Comparison of ENCODE assay signal across 34 cellular contexts in the genomic region with DNA sequence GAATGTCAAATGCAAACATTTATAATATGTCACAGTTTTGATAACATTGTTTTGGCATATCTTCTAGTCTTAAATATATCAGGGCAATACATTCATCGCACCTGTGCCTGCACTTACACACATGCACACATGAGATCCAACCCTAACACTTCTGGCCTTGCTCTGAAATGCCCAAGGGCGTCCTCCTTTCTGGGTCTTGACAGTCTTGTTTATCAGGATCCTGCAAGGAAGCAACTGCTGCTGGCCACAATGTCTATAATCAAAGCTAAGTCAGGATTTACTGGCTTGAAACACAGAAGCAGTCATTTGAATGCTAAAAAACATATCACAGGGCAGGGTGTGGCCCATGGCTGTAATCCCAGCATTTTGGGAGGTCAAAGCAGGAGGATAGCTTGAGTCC.
"Had no signal": no experiment of that assay in that cellular context is flagged by ENCODE, and none has a peak within 500 bp of the region (broad histone marks: within the 10 kb centered on the region; RNA-seq: fewer than 3 reads in every experiment).

No MANE protein-coding gene starts in this region.

- H3K27ac Mint-ChIP-seq: activated B cell treated with CpG ODN at 0.5 μM for 24 hours; activated CD4-positive, alpha-beta memory T cell treated with anti-CD3 and anti-CD28 coated beads for 36 hours; activated CD4-positive, alpha-beta T cell treated with anti-CD3 and anti-CD28 coated beads, Interleukin-2, amount 10 ng/mL, durations not matched to agents 24 days and 14 days; activated CD8-positive, alpha-beta T cell treated with anti-CD3 and anti-CD28 coated beads for 36 hours; activated naive CD4-positive, alpha-beta T cell treated with anti-CD3 and anti-CD28 coated beads for 36 hours; activated naive CD4-positive, alpha-beta T cell treated with anti-CD3 and anti-CD28 coated beads, Interleukin-2, amount 50 U/mL, for 72 hours; activated naive CD8-positive, alpha-beta T cell treated with anti-CD3 and anti-CD28 coated beads for 36 hours; activated T-cell treated with anti-CD3 and anti-CD28 coated beads, Interleukin-2, amount 50 U/mL, for 72 hours; activated T-helper 1 cell treated with anti-CD3 and anti-CD28 coated beads, Interleukin-12 subunit alpha, Interleukin-12 subunit beta, Interleukin-2, Interleukin-4 antibody, amounts not matched to agents 30 ng/mL and 10 ng/mL and 1 ng/mL, durations not matched to agents 14 hours and 24 hours and 36 hours; activated T-helper 17 cell treated with anti-CD3 and anti-CD28 coated beads, Interleukin-2, amount 50 U/mL, for 72 hours; T-cell; T-helper 2 cell treated with Interferon-gamma antibody and Interleukin-4, amounts not matched to agents 5 μg/mL and 100 μg/mL, for 36 hours had no signal

- H3K36me3 ChIP-seq: adrenal gland, brain microvascular endothelial cell, breast epithelium had no signal

- H3K4me1 Mint-ChIP-seq: activated CD4-positive, alpha-beta T cell treated with anti-CD3 and anti-CD28 coated beads, Interleukin-2, amount 10 ng/mL, durations not matched to agents 24 days and 14 days; activated naive CD8-positive, alpha-beta T cell treated with anti-CD3 and anti-CD28 coated beads for 36 hours; activated T-helper 17 cell treated with anti-CD3 and anti-CD28 coated beads, Interleukin-2, amount 50 U/mL, for 72 hours; T-cell had no signal

- H3K4me3 Mint-ChIP-seq: activated B cell treated with CpG ODN at 0.5 μM for 24 hours; activated CD4-positive, alpha-beta memory T cell treated with anti-CD3 and anti-CD28 coated beads for 36 hours; activated CD4-positive, alpha-beta T cell treated with anti-CD3 and anti-CD28 coated beads, Interleukin-2, amount 10 ng/mL, durations not matched to agents 24 days and 14 days; activated CD8-positive, alpha-beta T cell treated with anti-CD3 and anti-CD28 coated beads for 36 hours; activated naive CD4-positive, alpha-beta T cell treated with anti-CD3 and anti-CD28 coated beads for 36 hours; activated naive CD8-positive, alpha-beta T cell treated with anti-CD3 and anti-CD28 coated beads for 36 hours; activated T-cell treated with anti-CD3 and anti-CD28 coated beads, Interleukin-2, amount 50 U/mL, for 4 hours; activated T-cell treated with anti-CD3 and anti-CD28 coated beads, Interleukin-2, amount 50 U/mL, for 72 hours; activated T-helper 1 cell treated with anti-CD3 and anti-CD28 coated beads, Interleukin-12 subunit alpha, Interleukin-12 subunit beta, Interleukin-2, Interleukin-4 antibody, amounts not matched to agents 30 ng/mL and 10 ng/mL and 1 ng/mL, durations not matched to agents 14 hours and 24 hours and 36 hours; activated T-helper 17 cell treated with anti-CD3 and anti-CD28 coated beads, Interleukin-2, amount 50 U/mL, for 72 hours; T-cell; T-helper 2 cell treated with Interferon-gamma antibody and Interleukin-4, amounts not matched to agents 5 μg/mL and 100 μg/mL, for 36 hours had no signal

- H3K27ac ChIP-seq: adrenal gland, body of pancreas, brain microvascular endothelial cell, VCaP had no signal

- H3K27me3 Mint-ChIP-seq: activated B cell treated with CpG ODN at 0.5 μM for 24 hours; activated CD4-positive, alpha-beta memory T cell treated with anti-CD3 and anti-CD28 coated beads for 36 hours; activated naive CD8-positive, alpha-beta T cell treated with anti-CD3 and anti-CD28 coated beads for 36 hours; activated T-helper 17 cell treated with anti-CD3 and anti-CD28 coated beads, Interleukin-2, amount 50 U/mL, for 72 hours had no signal

- ATAC-seq: activated CD8-positive, alpha-beta T cell treated with anti-CD3 and anti-CD28 coated beads for 36 hours; activated naive CD4-positive, alpha-beta T cell treated with anti-CD3 and anti-CD28 coated beads, Interleukin-2, amount 50 U/mL, for 72 hours; activated T-cell treated with anti-CD3 and anti-CD28 coated beads, Interleukin-2, amount 50 U/mL, for 4 hours; activated T-cell treated with anti-CD3 and anti-CD28 coated beads, Interleukin-2, amount 50 U/mL, for 72 hours; activated T-helper 17 cell treated with anti-CD3 and anti-CD28 coated beads, Interleukin-2, amount 50 U/mL, for 72 hours; body of pancreas; T-cell had no signal

- H3K36me3 Mint-ChIP-seq: activated CD4-positive, alpha-beta memory T cell treated with anti-CD3 and anti-CD28 coated beads for 36 hours; activated naive CD4-positive, alpha-beta T cell treated with anti-CD3 and anti-CD28 coated beads, Interleukin-2, amount 50 U/mL, for 72 hours; activated naive CD8-positive, alpha-beta T cell treated with anti-CD3 and anti-CD28 coated beads for 36 hours; T-cell had no signal

- H3K9me3 Mint-ChIP-seq: activated B cell treated with CpG ODN at 0.5 μM for 24 hours; activated CD4-positive, alpha-beta memory T cell treated with anti-CD3 and anti-CD28 coated beads for 36 hours; activated CD4-positive, alpha-beta T cell treated with anti-CD3 and anti-CD28 coated beads, Interleukin-2, amount 10 ng/mL, durations not matched to agents 24 days and 14 days; activated CD8-positive, alpha-beta T cell treated with anti-CD3 and anti-CD28 coated beads for 36 hours; activated naive CD4-positive, alpha-beta T cell treated with anti-CD3 and anti-CD28 coated beads for 36 hours; activated naive CD4-positive, alpha-beta T cell treated with anti-CD3 and anti-CD28 coated beads, Interleukin-2, amount 50 U/mL, for 72 hours; activated naive CD8-positive, alpha-beta T cell treated with anti-CD3 and anti-CD28 coated beads for 36 hours; activated T-cell treated with anti-CD3 and anti-CD28 coated beads, Interleukin-2, amount 50 U/mL, for 4 hours; activated T-cell treated with anti-CD3 and anti-CD28 coated beads, Interleukin-2, amount 50 U/mL, for 72 hours; activated T-helper 1 cell treated with anti-CD3 and anti-CD28 coated beads, Interleukin-12 subunit alpha, Interleukin-12 subunit beta, Interleukin-2, Interleukin-4 antibody, amounts not matched to agents 30 ng/mL and 10 ng/mL and 1 ng/mL, durations not matched to agents 14 hours and 24 hours and 36 hours; activated T-helper 17 cell treated with anti-CD3 and anti-CD28 coated beads, Interleukin-2, amount 50 U/mL, for 72 hours; T-cell; T-helper 2 cell treated with Interferon-gamma antibody and Interleukin-4, amounts not matched to agents 5 μg/mL and 100 μg/mL, for 36 hours had no signal

- H3K4me3 ChIP-seq: adrenal gland, body of pancreas, breast epithelium had no signal

- H3K9me3 ChIP-seq: adrenal gland, body of pancreas, breast epithelium had no signal

- H3K27me3 ChIP-seq: body of pancreas, brain microvascular endothelial cell, breast epithelium had no signal

- DNase-seq: activated B cell treated with CpG ODN at 0.5 μM for 24 hours; activated CD4-positive, alpha-beta memory T cell treated with anti-CD3 and anti-CD28 coated beads for 36 hours; activated CD4-positive, alpha-beta T cell treated with anti-CD3 and anti-CD28 coated beads for 4 hours; activated CD4-positive, alpha-beta T cell treated with anti-CD3 and anti-CD28 coated beads, Interleukin-2, amount 10 ng/mL, durations not matched to agents 24 days and 14 days; activated CD4-positive, alpha-beta T cell treated with anti-CD3 and anti-CD28 coated beads, Interleukin-2, amount 50 U/mL, for 1 hour; activated CD4-positive, alpha-beta T cell treated with anti-CD3 and anti-CD28 coated beads, Interleukin-2, amount 50 U/mL, for 4 hours; activated CD4-positive, CD25-positive, alpha-beta regulatory T cell treated with anti-CD3 and anti-CD28 coated beads, Interleukin-2, amount 50 U/mL, for 72 hours; activated CD8-positive, alpha-beta memory T cell treated with anti-CD3 and anti-CD28 coated beads, Interleukin-2, amount 50 U/mL, for 4 hours; activated CD8-positive, alpha-beta T cell treated with anti-CD3 and anti-CD28 coated beads for 36 hours; activated effector memory CD4-positive, alpha-beta T cell treated with anti-CD3 and anti-CD28 coated beads, Interleukin-2, amount 50 U/mL, for 16 hours; activated gamma-delta T cell treated with Interleukin-2 at 50 U/mL for 16 hours; activated naive CD4-positive, alpha-beta T cell; activated naive CD4-positive, alpha-beta T cell treated with anti-CD3 and anti-CD28 coated beads for 36 hours; activated naive CD4-positive, alpha-beta T cell treated with anti-CD3 and anti-CD28 coated beads, Interleukin-2, amount 50 U/mL, for 16 hours; activated naive CD8-positive, alpha-beta T cell treated with anti-CD3 and anti-CD28 coated beads for 36 hours; activated T-cell treated with anti-CD3 and anti-CD28 coated beads for 4 hours; activated T-cell treated with anti-CD3 and anti-CD28 coated beads, Interleukin-2, amount 50 U/mL, for 1 hour; activated T-cell treated with anti-CD3 and anti-CD28 coated beads, Interleukin-2, amount 50 U/mL, for 4 hours; activated T-cell treated with anti-CD3 and anti-CD28 coated beads, Interleukin-2, amount 50 U/mL, for 72 hours; adrenal gland; amniotic stem cell; aorta; body of pancreas; brain microvascular endothelial cell; central memory CD4-positive, alpha-beta T cell; T-cell; T-helper 2 cell; T-helper 9 cell had no signal

- H3K4me1 ChIP-seq: adrenal gland, breast epithelium had no signal
